ENCODE assay signal across 32 cellular contexts in genomic region chr5:55841976-55842375, GRCh38. TPM values are rescaled to one million over a fixed set of nuclear protein-coding genes. Genes with fewer than 3 reads are reported as not detected.
"Had no signal": no experiment of that assay in that cellular context is flagged by ENCODE, and none has a peak within 500 bp of the region (broad histone marks: within the 10 kb centered on the region; RNA-seq: fewer than 3 reads in every experiment).

No MANE protein-coding gene starts in this region.

- ATAC-seq: activated CD4-positive, alpha-beta T cell treated with anti-CD3 and anti-CD28 coated beads for 36 hours; activated CD8-positive, alpha-beta memory T cell treated with anti-CD3 and anti-CD28 coated beads, Interleukin-2, amount 10 ng/mL, durations not matched to agents 7 days and 5 days; activated CD8-positive, alpha-beta T cell treated with anti-CD3 and anti-CD28 coated beads, Interleukin-2, amount 10 ng/mL, durations not matched to agents 7 days and 5 days; activated naive CD4-positive, alpha-beta T cell treated with anti-CD3 and anti-CD28 coated beads, Interleukin-2, amount 50 U/mL, for 72 hours; activated T-cell treated with anti-CD3 and anti-CD28 coated beads, Interleukin-2, amount 50 U/mL, for 72 hours; activated T-helper 17 cell treated with anti-CD3 and anti-CD28 coated beads, Interleukin-2, amount 50 U/mL, for 72 hours had no signal

- H3K4me1 ChIP-seq: ascending aorta had no signal

- H3K4me3 ChIP-seq: ascending aorta, cardiac muscle cell had no signal

- H3K27me3 ChIP-seq: ascending aorta, cardiac muscle cell had no signal

- H3K36me3 ChIP-seq: ascending aorta, cardiac muscle cell had no signal

- DNase-seq: activated B cell treated with CpG ODN at 0.5 μM for 24 hours; activated CD4-positive, alpha-beta memory T cell treated with anti-CD3 and anti-CD28 coated beads, Interleukin-2, amount 10 ng/mL, durations not matched to agents 7 days and 5 days; activated CD4-positive, alpha-beta T cell treated with anti-CD3 and anti-CD28 coated beads for 36 hours; activated CD4-positive, alpha-beta T cell treated with anti-CD3 and anti-CD28 coated beads for 48 hours; activated CD4-positive, alpha-beta T cell treated with anti-CD3 and anti-CD28 coated beads, Interleukin-2, amount 10 ng/mL, durations not matched to agents 7 days and 5 days; activated CD4-positive, alpha-beta T cell treated with anti-CD3 and anti-CD28 coated beads, Interleukin-2, amount 50 U/mL, for 48 hours; activated CD4-positive, CD25-positive, alpha-beta regulatory T cell treated with anti-CD3 and anti-CD28 coated beads, Interleukin-2, amount 50 U/mL, for 72 hours; activated CD8-positive, alpha-beta memory T cell treated with anti-CD3 and anti-CD28 coated beads for 24 hours; activated CD8-positive, alpha-beta memory T cell treated with anti-CD3 and anti-CD28 coated beads, Interleukin-2, amount 10 ng/mL, durations not matched to agents 7 days and 5 days; activated CD8-positive, alpha-beta memory T cell treated with anti-CD3 and anti-CD28 coated beads, Interleukin-2, amount 50 U/mL, for 48 hours; activated CD8-positive, alpha-beta T cell treated with anti-CD3 and anti-CD28 coated beads, Interleukin-2, amount 10 ng/mL, durations not matched to agents 7 days and 5 days; activated effector memory CD4-positive, alpha-beta T cell treated with anti-CD3 and anti-CD28 coated beads, Interleukin-2, amount 50 U/mL, for 16 hours; activated gamma-delta T cell treated with Interleukin-2 at 50 U/mL for 16 hours; activated naive CD4-positive, alpha-beta T cell; activated naive CD4-positive, alpha-beta T cell treated with anti-CD3 and anti-CD28 coated beads for 36 hours; activated naive CD4-positive, alpha-beta T cell treated with anti-CD3 and anti-CD28 coated beads, Interleukin-2, amount 50 U/mL, for 16 hours; activated naive CD8-positive, alpha-beta T cell treated with anti-CD3 and anti-CD28 coated beads for 36 hours; activated T-cell treated with anti-CD3 and anti-CD28 coated beads, Interleukin-2, amount 50 U/mL, for 24 hours; activated T-cell treated with anti-CD3 and anti-CD28 coated beads, Interleukin-2, amount 50 U/mL, for 72 hours; amygdala; anterior cingulate cortex; caudate nucleus; cerebellar nuclear complex; T-helper 1 cell; T-helper 2 cell; T-helper 9 cell had no signal

- H3K27ac ChIP-seq: ascending aorta, cardiac muscle cell, VCaP had no signal

- FAIRE-seq: TTC549 had no signal

RNA-seq across cellular contexts. Expression of gene IL31RA, which starts 9.2 kb away (rescaled TPM):
- total RNA-seq: activated B cell treated with CpG ODN at 0.5 μM for 24 hours; activated CD4-positive, alpha-beta T cell treated with anti-CD3 and anti-CD28 coated beads for 36 hours; activated CD4-positive, alpha-beta T cell treated with anti-CD3 and anti-CD28 coated beads, Interleukin-2, amount 10 ng/mL, durations not matched to agents 7 days and 5 days; activated CD8-positive, alpha-beta memory T cell treated with anti-CD3 and anti-CD28 coated beads, Interleukin-2, amount 10 ng/mL, durations not matched to agents 7 days and 5 days; activated CD8-positive, alpha-beta T cell treated with anti-CD3 and anti-CD28 coated beads, Interleukin-2, amount 10 ng/mL, durations not matched to agents 7 days and 5 days; activated naive CD8-positive, alpha-beta T cell treated with anti-CD3 and anti-CD28 coated beads for 36 hours; ascending aorta; cardiac muscle cell had no signal
- polyA plus RNA-seq: cardiac muscle cell had no signal
